In the genomic region with DNA sequence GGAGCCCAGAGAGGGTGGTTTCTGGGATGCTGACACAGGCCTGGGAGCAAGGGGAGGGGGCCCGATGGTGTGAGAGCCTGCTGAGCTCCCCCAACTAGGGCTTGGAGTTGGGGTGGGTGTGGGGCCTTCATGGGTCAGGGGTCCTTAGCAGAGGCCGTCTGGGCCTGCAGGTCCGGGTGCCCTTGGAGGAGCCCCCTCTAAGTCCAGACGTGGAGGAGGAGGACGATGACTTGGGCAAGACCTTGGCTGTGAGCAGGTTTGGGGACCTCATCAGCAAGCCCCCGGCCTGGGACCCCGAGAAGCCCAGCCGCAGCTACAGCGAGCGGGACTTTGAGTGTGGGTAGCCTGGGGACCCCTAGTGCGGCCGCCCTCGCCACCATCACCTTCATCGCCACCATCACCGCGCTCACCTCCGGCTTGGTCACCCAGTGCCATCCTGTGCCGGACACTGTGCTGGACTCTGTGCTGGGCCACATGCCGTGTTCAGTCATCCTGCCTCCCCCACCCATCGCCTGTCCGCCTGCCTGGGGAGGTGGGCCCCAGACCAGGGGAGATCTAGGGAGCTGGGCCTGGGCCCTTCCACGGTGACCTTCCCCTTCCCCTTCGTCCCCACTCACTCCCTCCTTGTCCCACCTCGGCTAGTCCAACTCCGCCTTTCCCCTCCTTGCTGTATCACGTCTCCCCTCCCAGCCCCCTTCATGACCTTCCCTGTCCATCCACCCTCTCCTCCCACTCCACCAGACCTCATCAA, we compare ENCODE assay signal across 12 cellular contexts. TPM values are rescaled to one million over a fixed set of nuclear protein-coding genes. Genes with fewer than 3 reads are reported as not detected.
DNase-seq lines count a peak whose midpoint lies in the region; ATAC-seq, FAIRE-seq and TF ChIP-seq lines count a peak whose summit lies in the region.
"Had no signal": no experiment of that assay in that cellular context is flagged by ENCODE, and none has a peak within 500 bp of the region (broad histone marks: within the 10 kb centered on the region; RNA-seq: fewer than 3 reads in every experiment).

No MANE protein-coding gene starts in this region.

- intact Hi-C loops in CD4-positive, alpha-beta memory T cell (cut with micrococcal nuclease) = no loop called here
- intact Hi-C loops in cardiac septum (cut with DNase I) (no loop called here), pancreas (cut with DNase I) (no loop called here), body of pancreas (cut with DNase I) (no loop called here)

- CTCF ChIA-PET in CD4-positive, alpha-beta memory T cell (lab: Charles Lee; ENCODE audit: partially characterized antibody) = no interaction called here
- CTCF ChIA-PET in WTC11 (lab: Charles Lee) = interaction anchor here (0.8 to 3.9 kb wide), 8 partner anchors 9 to 136 kb away, joined by 3 to 24 read pairs (median 3); no protein-coding TSS in a partner anchor

- H3K9me3 Mint-ChIP-seq in CD4-positive, alpha-beta memory T cell = no peaks in the 10 kb centered on the region
- no peaks in the 10 kb centered on the region for H3K9me3 Mint-ChIP-seq in WTC11

- no peaks in the 10 kb centered on the region for H3K9me3 ChIP-seq in CD4-positive, alpha-beta memory T cell (ENCODE audit: control insufficient read depth in 1 of 2, low read length in 2 of 2)
- H3K9me3 ChIP-seq in pancreas = no peaks in the 10 kb centered on the region
- H3K9me3 ChIP-seq in body of pancreas = no peaks in the 10 kb centered on the region

- peaks cover 0 to 8% (median 6%) of the 10 kb centered on the region in 4 donors for H3K4me1 Mint-ChIP-seq in CD4-positive, alpha-beta memory T cell
- peaks cover 6% of the 10 kb centered on the region for H3K4me1 Mint-ChIP-seq in WTC11

- FAIRE-seq in pancreas (lab: Jason Lieb, UNC) = no peak

- ATAC-seq in WTC11 (no peak), pancreas (no peak), GM19463 (IDR thresholded peaks at IDR 0.05; ENCODE audit: unreplicated experiment) (no peak), GM18858 (IDR thresholded peaks at IDR 0.05; ENCODE audit: unreplicated experiment) (no peak), body of pancreas (no peak)

- H3K27me3 Mint-ChIP-seq in CD4-positive, alpha-beta memory T cell = peaks cover 18 to 34% of the 10 kb centered on the region in 2 donors
- H3K27me3 Mint-ChIP-seq in WTC11 (ENCODE audit: low read depth) = peaks cover 19% of the 10 kb centered on the region; the same call in 1 of the 2 replicates

- no peak overlapping the region for H3K27ac ChIP-seq in CD4-positive, alpha-beta memory T cell (ENCODE audit: low read depth, low read length)
- H3K27ac ChIP-seq in pancreas (no peak overlapping the region), body of pancreas (no peak overlapping the region)

- POLR2A ChIA-PET in CD4-positive, alpha-beta memory T cell (lab: Charles Lee; ENCODE audit: partially characterized antibody) = no interaction called here
- POLR2A ChIA-PET in WTC11 (lab: Charles Lee) = no interaction called here

- peak overlapping the region in 5 of 8 donors; percentile 17 to 59 (median 39) for H3K4me3 Mint-ChIP-seq in CD4-positive, alpha-beta memory T cell
- peak overlapping the region; percentile 61 for H3K4me3 Mint-ChIP-seq in WTC11

- TF ChIP-seq POLR2A in body of pancreas (IDR thresholded peaks at IDR 0.05) = no peak

- H3K4me3 ChIP-seq in CD4-positive, alpha-beta memory T cell (ENCODE audit: low read length in 2 of 2) = no peak overlapping the region
- peak overlapping the region; percentile 37 to 64 (median 54) for H3K4me3 ChIP-seq in pancreas
- H3K4me3 ChIP-seq in body of pancreas = no peak overlapping the region

- TF ChIP-seq CTCF in WTC11 (IDR thresholded peaks at IDR 0.05) (no peak), pancreas (IDR thresholded peaks at IDR 0.05) (no peak), body of pancreas (IDR thresholded peaks at IDR 0.05) (no peak)

- no peaks in the 10 kb centered on the region for H3K4me1 ChIP-seq in CD4-positive, alpha-beta memory T cell (ENCODE audit: insufficient read depth, low read length)
- H3K4me1 ChIP-seq in pancreas (no peaks in the 10 kb centered on the region), body of pancreas (peaks cover 16% of the 10 kb centered on the region)

- DNase-seq in CD4-positive, alpha-beta memory T cell = no peak
- no peak for DNase-seq in WTC11 (ENCODE audit: low spot score)
- peak; percentile 73 for DNase-seq in cardiac septum (ENCODE audit: low spot score)
- DNase-seq in pancreas = peak in 1 of 6 donors; percentile 72
- DNase-seq in RKO (ENCODE audit: low spot score) = no peak
- no peak for DNase-seq in body of pancreas
- DNase-seq: activated naive CD4-positive, alpha-beta T cell treated with Interleukin-2 at 50 U/mL for 16 hours; hippocampal formation; NCI-H1694 had no signal

- H3K27me3 ChIP-seq in CD4-positive, alpha-beta memory T cell (ENCODE audit: insufficient read depth, low read length) = peaks cover 20% of the 10 kb centered on the region
- H3K27me3 ChIP-seq in pancreas (no peaks in the 10 kb centered on the region), body of pancreas (no peaks in the 10 kb centered on the region)

- H3K27ac Mint-ChIP-seq in CD4-positive, alpha-beta memory T cell = no peak overlapping the region
- no peak overlapping the region for H3K27ac Mint-ChIP-seq in WTC11

- no peaks in the 10 kb centered on the region for H3K36me3 Mint-ChIP-seq in CD4-positive, alpha-beta memory T cell
- no peaks in the 10 kb centered on the region for H3K36me3 Mint-ChIP-seq in WTC11

- H3K36me3 ChIP-seq in CD4-positive, alpha-beta memory T cell (ENCODE audit: insufficient read depth, low read length) = no peaks in the 10 kb centered on the region
- no peaks in the 10 kb centered on the region for H3K36me3 ChIP-seq in pancreas
- H3K36me3 ChIP-seq in body of pancreas (replicated peaks in 1 of 2; ENCODE audit: insufficient read depth in 1 of 2, low read depth in 2 of 2) = no peaks in the 10 kb centered on the region

- WGBS in pancreas, 2 donors = 81 to 82% methylated on average over 20 to 26 of the region's 26 CpGs
- WGBS in body of pancreas, 2 donors = 76 to 82% methylated on average over 25 to 26 of the region's 26 CpGs

TF ChIP-seq in WTC11, 78 proteins besides CTCF, POLR2A, EP300 and RAD21 (continues in another document):
- TF ChIP-seq ETV6 (CRISPR knock-in tag; IDR thresholded peaks at IDR 0.05) (no peak), KAT7 (CRISPR knock-in tag; IDR thresholded peaks at IDR 0.05; ENCODE audit: borderline replicate concordance) (no peak), ZNF317 (CRISPR knock-in tag; IDR thresholded peaks at IDR 0.05; ENCODE audit: borderline replicate concordance, low read depth) (no peak), OVOL2 (CRISPR knock-in tag; IDR thresholded peaks at IDR 0.05; ENCODE audit: borderline replicate concordance) (no peak)
- TF ChIP-seq, protein P1, sequence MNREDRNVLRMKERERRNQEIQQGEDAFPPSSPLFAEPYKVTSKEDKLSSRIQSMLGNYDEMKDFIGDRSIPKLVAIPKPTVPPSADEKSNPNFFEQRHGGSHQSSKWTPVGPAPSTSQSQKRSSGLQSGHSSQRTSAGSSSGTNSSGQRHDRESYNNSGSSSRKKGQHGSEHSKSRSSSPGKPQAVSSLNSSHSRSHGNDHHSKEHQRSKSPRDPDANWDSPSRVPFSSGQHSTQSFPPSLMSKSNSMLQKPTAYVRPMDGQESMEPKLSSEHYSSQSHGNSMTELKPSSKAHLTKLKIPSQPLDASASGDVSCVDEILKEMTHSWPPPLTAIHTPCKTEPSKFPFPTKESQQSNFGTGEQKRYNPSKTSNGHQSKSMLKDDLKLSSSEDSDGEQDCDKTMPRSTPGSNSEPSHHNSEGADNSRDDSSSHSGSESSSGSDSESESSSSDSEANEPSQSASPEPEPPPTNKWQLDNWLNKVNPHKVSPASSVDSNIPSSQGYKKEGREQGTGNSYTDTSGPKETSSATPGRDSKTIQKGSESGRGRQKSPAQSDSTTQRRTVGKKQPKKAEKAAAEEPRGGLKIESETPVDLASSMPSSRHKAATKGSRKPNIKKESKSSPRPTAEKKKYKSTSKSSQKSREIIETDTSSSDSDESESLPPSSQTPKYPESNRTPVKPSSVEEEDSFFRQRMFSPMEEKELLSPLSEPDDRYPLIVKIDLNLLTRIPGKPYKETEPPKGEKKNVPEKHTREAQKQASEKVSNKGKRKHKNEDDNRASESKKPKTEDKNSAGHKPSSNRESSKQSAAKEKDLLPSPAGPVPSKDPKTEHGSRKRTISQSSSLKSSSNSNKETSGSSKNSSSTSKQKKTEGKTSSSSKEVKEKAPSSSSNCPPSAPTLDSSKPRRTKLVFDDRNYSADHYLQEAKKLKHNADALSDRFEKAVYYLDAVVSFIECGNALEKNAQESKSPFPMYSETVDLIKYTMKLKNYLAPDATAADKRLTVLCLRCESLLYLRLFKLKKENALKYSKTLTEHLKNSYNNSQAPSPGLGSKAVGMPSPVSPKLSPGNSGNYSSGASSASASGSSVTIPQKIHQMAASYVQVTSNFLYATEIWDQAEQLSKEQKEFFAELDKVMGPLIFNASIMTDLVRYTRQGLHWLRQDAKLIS (CRISPR knock-in tag; IDR thresholded peaks at IDR 0.05; ENCODE audit: borderline replicate concordance) = no peak

RNA-seq across cellular contexts. Expression of a gene that starts 1.0 kb away (rescaled TPM):
- total RNA-seq in CD4-positive, alpha-beta memory T cell = not detected
- not detected for polyA plus RNA-seq in CD4-positive, alpha-beta memory T cell
- total RNA-seq in WTC11 (2021) = 7.8 to 9.9 TPM (median 8.7 TPM) in 3 replicates
- 396 TPM for total RNA-seq in cardiac septum
- total RNA-seq in pancreas = 1 to 10 TPM; 1.4 to 6.1 (median 2.4) TPM
- 10 to 100 TPM in 1 of 2 donors, 1 to 10 TPM in 1; 9.9 to 10.2 TPM for polyA plus RNA-seq in pancreas
- 10 to 100 TPM in 1 of 2 donors, 1 to 10 TPM in 1; 2.6 to 10.9 TPM for total RNA-seq in body of pancreas
- total RNA-seq: T-helper 2 cell treated with Interferon-gamma antibody and Interleukin-4, amounts not matched to agents 100 ng/mL and 5 ng/mL, for 36 hours had no signal

RNA-seq across cellular contexts. Expression of a gene that starts 30.8 kb away (rescaled TPM):
- total RNA-seq in CD4-positive, alpha-beta memory T cell = 10 to 100 TPM; 48.7 to 50.2 TPM
- polyA plus RNA-seq in CD4-positive, alpha-beta memory T cell = 1 to 10 TPM; 8.3 to 9.8 TPM
- total RNA-seq in WTC11 (2021) (31.3 to 39.9 TPM (median 31.9 TPM) in 3 replicates), cardiac septum (20.2 TPM), pancreas (10 to 100 TPM in 5 of 6 donors, 1 to 10 TPM in 1; 9.0 to 22.6 (median 12.2) TPM), body of pancreas (10 to 100 TPM in 1 of 2 donors, 1 to 10 TPM in 1; 9.6 to 18.1 TPM)
- 10 to 100 TPM; 39.2 to 43.8 TPM for polyA plus RNA-seq in pancreas

RNA-seq across cellular contexts. Expression of a gene that starts 56.3 kb away (rescaled TPM):
- not detected for total RNA-seq in CD4-positive, alpha-beta memory T cell
- polyA plus RNA-seq in CD4-positive, alpha-beta memory T cell = not detected
- total RNA-seq in WTC11 (2021) (1.1 to 1.8 TPM (median 1.4 TPM) in 3 replicates), cardiac septum (0.59 TPM), pancreas (1 to 10 TPM in 5 of 6 donors, under 1 TPM in 1; 0.94 to 8.9 (median 3.9) TPM), body of pancreas (1 to 10 TPM in 1 of 2 donors, under 1 TPM in 1; 0.66 to 1.6 TPM)
- polyA plus RNA-seq in pancreas = 1 to 10 TPM; 3.5 to 4.1 TPM
- total RNA-seq: T-helper 2 cell treated with Interferon-gamma antibody and Interleukin-4, amounts not matched to agents 100 ng/mL and 5 ng/mL, for 36 hours had no signal

RNA-seq across cellular contexts. Expression of a gene that starts 57.1 kb away (rescaled TPM):
- total RNA-seq in CD4-positive, alpha-beta memory T cell = under 1 TPM in 1 of 2 experiments, not detected in 1; 0.09 TPM
- polyA plus RNA-seq in CD4-positive, alpha-beta memory T cell = not detected
- 159 to 221 TPM (median 213 TPM) in 3 replicates for total RNA-seq in WTC11 (2021)
- 199 TPM for total RNA-seq in cardiac septum
- 10 to 100 TPM; 54.7 to 94.5 (median 68.2) TPM for total RNA-seq in pancreas
- 100 to 1,000 TPM; 270 to 332 TPM for polyA plus RNA-seq in pancreas
- 100 to 1,000 TPM; 119 to 185 TPM for total RNA-seq in body of pancreas
- total RNA-seq: T-helper 2 cell treated with Interferon-gamma antibody and Interleukin-4, amounts not matched to agents 100 ng/mL and 5 ng/mL, for 36 hours had no signal

Comparison
In these comparisons a context has a peak if more than half of its experiments do, and no peak if none do; other contexts are left out.
1. H3K4me3 ChIP-seq: peak in pancreas (4 of 4); none in CD4-positive, alpha-beta memory T cell (0 of 2) and body of pancreas (0 of 2).
2. RNA of a gene that starts 1.0 kb away (total RNA-seq): 396 TPM in cardiac septum (single experiment); 2.6 to 10.9 TPM in body of pancreas, 7.8 to 9.9 TPM in WTC11, 1.4 to 6.1 TPM in pancreas and not detected in CD4-positive, alpha-beta memory T cell; every median in the first group is over 10 times any median in the second.